18 cellular contexts compared by ENCODE assay signal in the genomic region with DNA sequence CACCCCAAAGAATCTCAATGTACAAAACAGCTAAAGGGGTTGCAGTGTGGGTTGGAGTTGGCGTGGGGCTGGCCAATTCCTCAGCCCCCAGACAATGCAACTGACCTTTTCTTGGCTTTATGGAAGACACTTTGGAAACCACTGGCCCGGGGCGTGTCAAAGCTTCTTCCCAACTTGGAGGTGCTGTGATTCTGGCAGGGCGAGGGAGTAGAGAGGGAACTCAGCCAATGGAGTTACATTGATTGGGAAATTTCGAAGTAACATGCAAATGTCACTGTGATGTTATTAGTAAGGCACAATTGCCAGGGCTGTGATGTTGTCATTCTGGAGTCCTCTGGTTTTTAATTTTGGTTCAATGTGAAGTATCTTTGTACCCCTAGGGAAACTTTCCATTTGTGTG. TPM values are rescaled to one million over a fixed set of nuclear protein-coding genes. Genes with fewer than 3 reads are reported as not detected.
DNase-seq lines count a peak whose midpoint lies in the region; ATAC-seq and TF ChIP-seq lines count a peak whose summit lies in the region.
"Had no signal": no experiment of that assay in that cellular context is flagged by ENCODE, and none has a peak within 500 bp of the region (broad histone marks: within the 10 kb centered on the region; RNA-seq: fewer than 3 reads in every experiment).

No MANE protein-coding gene starts in this region.

- BruUV-seq in MCF 10A (replicated peaks; lab: Mats Ljungman, UMichigan) (no TSS peak), mammary epithelial cell (replicated peaks; lab: Mats Ljungman, UMichigan) (no TSS peak)

- TF ChIP-seq CTCF in MCF 10A (IDR thresholded peaks at IDR 0.05; ENCODE audit: unreplicated experiment) (no peak), mammary epithelial cell (conservative IDR thresholded peaks at IDR 0.05 in 1 of 2, IDR thresholded peaks at IDR 0.05 in 1 of 2; ENCODE audit: extremely low read depth in 1 of 2, insufficient read depth in 1 of 2, low read depth in 1 of 2, low read length in 2 of 2) (no peak), esophagus squamous epithelium (IDR thresholded peaks at IDR 0.05) (no peak), neural crest cell (conservative IDR thresholded peaks at IDR 0.05) (no peak), type B pancreatic cell (conservative IDR thresholded peaks at IDR 0.05) (no peak), endodermal cell (conservative IDR thresholded peaks at IDR 0.05) (no peak)

- H3K36me3 ChIP-seq in mammary epithelial cell (ENCODE audit: insufficient read depth, low read length) (no peaks in the 10 kb centered on the region), esophagus squamous epithelium (peaks cover 0 to 18% (median 0%) of the 10 kb centered on the region in 3 donors), endodermal cell (ENCODE audit: control insufficient read depth, insufficient read depth, low read length) (no peaks in the 10 kb centered on the region)

- H4K20me1 ChIP-seq in mammary epithelial cell (ENCODE audit: insufficient read depth, low read length), result no peaks in the 10 kb centered on the region

- TF ChIP-seq POLR2A in esophagus squamous epithelium (IDR thresholded peaks at IDR 0.05), result peak in 1 of 4 donors; percentile 26

- DNase-seq in MCF 10A (ENCODE audit: unreplicated experiment) (peak; percentile 21), mammary epithelial cell (no peak), esophagus squamous epithelium (lab: John Stamatoyannopoulos, UW) (no peak), neural crest cell (ENCODE audit: low read depth, low spot score) (no peak), type B pancreatic cell (ENCODE audit: extremely low spot score, unreplicated experiment) (no peak), endodermal cell (no peak)
- DNase-seq: AML-193; CD4-positive, CD25-positive, alpha-beta regulatory T cell; COR-L47; DMS 273 treated with DMSO at 0.1 percent for 48 hours; H9; KBM-7; NCI-H1105 treated with DMSO at 0.1 percent for 48 hours; NCI-H1694 treated with DMSO at 0.1 percent for 48 hours; SHP77 had no signal

- dilution Hi-C loops in mammary epithelial cell (cut with HindIII; ENCODE audit: low sequenced_read_pairs), result loop anchor here (5.0 kb wide), 1 partner anchor 86 kb away; no protein-coding TSS in a partner anchor

- H3K4me1 ChIP-seq in mammary epithelial cell (ENCODE audit: insufficient read depth, low read length), result peaks cover 4% of the 10 kb centered on the region
- peaks cover 9 to 44% (median 10%) of the 10 kb centered on the region in 3 donors for H3K4me1 ChIP-seq in esophagus squamous epithelium
- H3K4me1 ChIP-seq in endodermal cell (ENCODE audit: control insufficient read depth, insufficient read depth, low read length), result no peaks in the 10 kb centered on the region

- no peak overlapping the region for H3K4me2 ChIP-seq in mammary epithelial cell (ENCODE audit: insufficient read depth, low read depth, low read length)

- H3K9me3 Mint-ChIP-seq in MCF 10A (ENCODE audit: unreplicated experiment) (no peaks in the 10 kb centered on the region), neural crest cell (no peaks in the 10 kb centered on the region), type B pancreatic cell (no peaks in the 10 kb centered on the region), endodermal cell (no peaks in the 10 kb centered on the region)
- H3K9me3 Mint-ChIP-seq: CD4-positive, CD25-positive, alpha-beta regulatory T cell; H9 had no signal

- POLR2A ChIA-PET in MCF 10A (lab: Yijun Ruan, JAX), result interaction anchor here (0.9 to 2.6 kb wide), 2 partner anchors 16 to 38 kb away, joined by 3 to 11 read pairs; no protein-coding TSS in a partner anchor

- intact Hi-C loops in MCF 10A (cut with micrococcal nuclease), result no loop called here
- intact Hi-C loops in mammary epithelial cell (cut with micrococcal nuclease), result no loop called here
- intact Hi-C loops in esophagus squamous epithelium (cut with DNase I), result no loop called here

- in situ Hi-C loops in mammary epithelial cell (cut with MboI; ENCODE audit: low sequenced_read_pairs in 2 of 2), result no loop called here

- H3K4me3 ChIP-seq in mammary epithelial cell (replicated peaks in 1 of 3; ENCODE audit: insufficient read depth in 1 of 3, low read depth in 2 of 3, low read length in 3 of 3) (no peak overlapping the region), esophagus squamous epithelium (no peak overlapping the region), endodermal cell (ENCODE audit: low read length) (no peak overlapping the region)

- H3K9me3 ChIP-seq in mammary epithelial cell (replicated peaks; ENCODE audit: insufficient read depth, low read length), result no peaks in the 10 kb centered on the region
- no peaks in the 10 kb centered on the region for H3K9me3 ChIP-seq in esophagus squamous epithelium
- no peaks in the 10 kb centered on the region for H3K9me3 ChIP-seq in endodermal cell (ENCODE audit: control insufficient read depth, low read length)

- no peak for ATAC-seq in HG03571 (IDR thresholded peaks at IDR 0.05; ENCODE audit: unreplicated experiment)
- no peak for ATAC-seq in GM19395 (IDR thresholded peaks at IDR 0.05; ENCODE audit: unreplicated experiment)

- CTCF ChIA-PET in MCF 10A (lab: Yijun Ruan, JAX) (interaction anchor here (1.1 to 2.4 kb wide), 3 partner anchors 25 to 118 kb away, joined by 3 to 12 read pairs (median 10); no protein-coding TSS in a partner anchor), mammary epithelial cell (lab: Charles Lee; ENCODE audit: low non-redundant PET) (no interaction called here)

- H3K79me2 ChIP-seq in mammary epithelial cell (ENCODE audit: insufficient read depth, low read length), result no peaks in the 10 kb centered on the region

- H3K27ac ChIP-seq in mammary epithelial cell (ENCODE audit: insufficient read depth, low read depth, low read length) (no peak overlapping the region), esophagus squamous epithelium (peak overlapping the region; percentile 36 to 80 (median 78)), endodermal cell (ENCODE audit: low read depth, low read length) (no peak overlapping the region)
- H3K27ac ChIP-seq: 22Rv1 had no signal

- H3K9ac ChIP-seq in mammary epithelial cell (ENCODE audit: insufficient read depth, low read length) (no peak overlapping the region), endodermal cell (ENCODE audit: extremely low read depth, low read length, poor library complexity, severe bottlenecking) (no peak overlapping the region)

- WGBS in mammary epithelial cell (ENCODE audit: low coverage, missing lambda C conversion rate), result 14% methylated on average over 5 of the region's 5 CpGs
- 52 to 58% methylated on average over 3 to 5 of the region's 5 CpGs for WGBS in esophagus squamous epithelium, 2 donors
- WGBS in endodermal cell (ENCODE audit: insufficient coverage in 1 of 2, insufficient read length in 1 of 2), 2 experiments, result 92 to 100% methylated on average over 4 to 5 of the region's 5 CpGs

- no peak overlapping the region for H2AFZ ChIP-seq in mammary epithelial cell (ENCODE audit: low read depth, low read length)

- H3K27me3 Mint-ChIP-seq in MCF 10A (ENCODE audit: insufficient read depth, unreplicated experiment) (no peaks in the 10 kb centered on the region), neural crest cell (ENCODE audit: low read depth) (no peaks in the 10 kb centered on the region), type B pancreatic cell (no peaks in the 10 kb centered on the region), endodermal cell (ENCODE audit: insufficient read depth) (peaks cover 15% of the 10 kb centered on the region)

- H3K4me3 Mint-ChIP-seq in MCF 10A (ENCODE audit: unreplicated experiment) (no peak overlapping the region), neural crest cell (peak overlapping the region; percentile 23), type B pancreatic cell (no peak overlapping the region), endodermal cell (no peak overlapping the region)
- H3K4me3 Mint-ChIP-seq: CD4-positive, CD25-positive, alpha-beta regulatory T cell; H9 had no signal

- H3K27me3 ChIP-seq in mammary epithelial cell (ENCODE audit: insufficient read depth, low read length) (no peaks in the 10 kb centered on the region), esophagus squamous epithelium (no peaks in the 10 kb centered on the region), endodermal cell (ENCODE audit: control insufficient read depth, insufficient read depth, low read length, poor library complexity, severe bottlenecking) (no peaks in the 10 kb centered on the region)

- peaks cover 6% of the 10 kb centered on the region for H3K4me1 Mint-ChIP-seq in MCF 10A (ENCODE audit: insufficient read depth, unreplicated experiment)
- peaks cover 35% of the 10 kb centered on the region for H3K4me1 Mint-ChIP-seq in neural crest cell
- H3K4me1 Mint-ChIP-seq in type B pancreatic cell (ENCODE audit: unreplicated experiment), result peaks cover 35% of the 10 kb centered on the region
- H3K4me1 Mint-ChIP-seq in endodermal cell, result peaks cover 9% of the 10 kb centered on the region
- H3K4me1 Mint-ChIP-seq: CD4-positive, CD25-positive, alpha-beta regulatory T cell had no signal

- no peak overlapping the region for H3K27ac Mint-ChIP-seq in MCF 10A (ENCODE audit: low read depth, unreplicated experiment)
- H3K27ac Mint-ChIP-seq in neural crest cell (ENCODE audit: unreplicated experiment), result no peak overlapping the region
- peak overlapping the region; percentile 95 for H3K27ac Mint-ChIP-seq in type B pancreatic cell
- no peak overlapping the region for H3K27ac Mint-ChIP-seq in endodermal cell

- H3K36me3 Mint-ChIP-seq in MCF 10A (ENCODE audit: insufficient read depth, unreplicated experiment) (no peaks in the 10 kb centered on the region), neural crest cell (ENCODE audit: low read depth) (no peaks in the 10 kb centered on the region), type B pancreatic cell (no peaks in the 10 kb centered on the region), endodermal cell (ENCODE audit: low read depth) (no peaks in the 10 kb centered on the region)
- H3K36me3 Mint-ChIP-seq: CD4-positive, CD25-positive, alpha-beta regulatory T cell had no signal

RNA-seq across cellular contexts. Expression of a gene that starts 41.5 kb away (rescaled TPM):
- total RNA-seq in MCF 10A (2022) (6.7 and 10.1 TPM in 2 replicates), mammary epithelial cell (10 to 100 TPM; 14.4 to 29.7 TPM), esophagus squamous epithelium (100 to 1,000 TPM in 1 of 4 donors, 10 to 100 TPM in 3; 39.1 to 112 (median 85.7) TPM), neural crest cell (30.6 and 33.1 TPM in 2 replicates), type B pancreatic cell (ENCODE audit: low replicate concordance) (62.7 and 68.1 TPM in 2 replicates), endodermal cell (10 to 100 TPM; 32.3 to 36.7 TPM)
- polyA plus RNA-seq in mammary epithelial cell, result 8.9 TPM
- polyA minus RNA-seq in mammary epithelial cell, result 27.8 TPM
- 43.7 TPM for polyA plus RNA-seq in endodermal cell (2013, experiment 1 of 2)
- 36.7 TPM for polyA plus RNA-seq in endodermal cell (2013, experiment 2 of 2)
- polyA plus RNA-seq: CD4-positive, CD25-positive, alpha-beta regulatory T cell had no signal

Comparison
In these comparisons a context has a peak if more than half of its experiments do, and no peak if none do; other contexts are left out.
1. H3K27ac ChIP-seq: peak in esophagus squamous epithelium (4 of 4); none in mammary epithelial cell (single experiment) and endodermal cell (single experiment).